ENCODE assay signal across 13 cellular contexts in genomic region chr13:24223341-24224231, GRCh38.
A peak's percentile ranks its signal among the peaks of the same experiment; 100 is the strongest.
DNase-seq lines count a peak whose midpoint lies in the region; ATAC-seq and TF ChIP-seq lines count a peak whose summit lies in the region.
"Had no signal": no experiment of that assay in that cellular context is flagged by ENCODE, and none has a peak within 500 bp of the region (broad histone marks: within the 10 kb centered on the region; RNA-seq: fewer than 3 reads in every experiment).

No MANE protein-coding gene starts in this region.

- no peak overlapping the region for H3K4me2 ChIP-seq in PC-3 (ENCODE audit: low read length)

- peak; percentile 54 for DNase-seq in GM10248 (ENCODE audit: extremely low spot score)
- no peak for DNase-seq in PC-3
- peak; percentile 53 for DNase-seq in naive B cell
- no peak for DNase-seq in sigmoid colon
- DNase-seq in NCI-H2196 (lab: John Stamatoyannopoulos, UW; ENCODE audit: unreplicated experiment) = no peak
- DNase-seq in NK-92 treated with Interleukin-12 subunit alpha and Interleukin-12 subunit beta, amount 100 ng/mL, for 24 hours (lab: John Stamatoyannopoulos, UW) = no peak
- DNase-seq in NCI-H128 (lab: John Stamatoyannopoulos, UW; ENCODE audit: unreplicated experiment) = no peak
- DNase-seq: Calu3, GOT3, NCI-H82, stomach had no signal

- no peak overlapping the region for H3K27ac ChIP-seq in PC-3 (ENCODE audit: low read length)
- H3K27ac ChIP-seq in sigmoid colon = no peak overlapping the region
- H3K27ac ChIP-seq: breast epithelium had no signal

- TSS peak; percentile 23 for BruUV-seq in PC-3 (replicated peaks; lab: Mats Ljungman, UMichigan)

- H3K4me3 ChIP-seq in PC-3 (ENCODE audit: low read length) (no peak overlapping the region), sigmoid colon (no peak overlapping the region)
- H3K4me3 ChIP-seq: breast epithelium had no signal

- TF ChIP-seq POLR2A in sigmoid colon (IDR thresholded peaks at IDR 0.05) = no peak

- H3K36me3 Mint-ChIP-seq in naive B cell = peaks cover 0 to 3% of the 10 kb centered on the region in 2 donors

- H3K4me1 Mint-ChIP-seq in naive B cell = peaks cover 0 to 27% (median 9%) of the 10 kb centered on the region in 3 donors

- H3K27me3 ChIP-seq in PC-3 (ENCODE audit: low read length) (no peaks in the 10 kb centered on the region), sigmoid colon (no peaks in the 10 kb centered on the region)
- H3K27me3 ChIP-seq: breast epithelium, stomach had no signal

- H3K36me3 ChIP-seq in PC-3 (ENCODE audit: low read depth, low read length) = peaks cover 3% of the 10 kb centered on the region; the same call in 1 of the 2 replicates
- peaks cover 0 to 12% (median 0%) of the 10 kb centered on the region in 4 donors for H3K36me3 ChIP-seq in sigmoid colon
- H3K36me3 ChIP-seq: breast epithelium had no signal

- CTCF ChIA-PET in GM10248 (lab: Yijun Ruan, JAX) = interaction anchor here (1.3 to 7.6 kb wide), 4 partner anchors 9 to 204 kb away, joined by 9 to 53 read pairs (median 14); no protein-coding TSS in a partner anchor
- CTCF ChIA-PET in PC-3 (lab: Charles Lee) = no interaction called here

- H3K4me3 Mint-ChIP-seq in naive B cell = peak overlapping the region; percentile 73 to 96 (median 92)

- H3K9me3 ChIP-seq in PC-3 (ENCODE audit: low read length) (no peaks in the 10 kb centered on the region), sigmoid colon (no peaks in the 10 kb centered on the region)
- H3K9me3 ChIP-seq: breast epithelium, stomach had no signal

- H3K9ac ChIP-seq in PC-3 (ENCODE audit: low read length) = no peak overlapping the region

- H2AFZ ChIP-seq in PC-3 (ENCODE audit: low read length) = no peak overlapping the region

- no peaks in the 10 kb centered on the region for H4K20me1 ChIP-seq in PC-3 (ENCODE audit: low read length)

- H3K79me2 ChIP-seq in PC-3 (ENCODE audit: low read length) = peaks cover 32% of the 10 kb centered on the region

- H3F3A ChIP-seq in PC-3 (ENCODE audit: low read length, unreplicated experiment) = no peaks in the 10 kb centered on the region

- 84 to 90% methylated on average over 42 of the region's 42 CpGs for WGBS in sigmoid colon, 2 donors

- no peak for TF ChIP-seq EP300 in sigmoid colon (IDR thresholded peaks at IDR 0.05)

- peak overlapping the region in 5 of 6 donors; percentile 69 to 96 (median 85) for H3K27ac Mint-ChIP-seq in naive B cell

- no peak for TF ChIP-seq CTCF in GM10248 (IDR thresholded peaks at IDR 0.05; ENCODE audit: control extremely low read depth, extremely low read depth, low read depth, missing control alignments)
- TF ChIP-seq CTCF in PC-3 (conservative IDR thresholded peaks at IDR 0.05; ENCODE audit: low read depth, low read length) = no peak
- no peak for TF ChIP-seq CTCF in sigmoid colon (IDR thresholded peaks at IDR 0.05)

- intact Hi-C loops in PC-3 (cut with micrococcal nuclease) (loop anchor here (5.0 kb wide), 1 partner anchor 301 kb away; no protein-coding TSS in a partner anchor), sigmoid colon (cut with DNase I) (loop anchor here (5.0 kb wide), 1 partner anchor 756 kb away; no protein-coding TSS in a partner anchor)

- no peaks in the 10 kb centered on the region for H3K9me2 ChIP-seq in PC-3 (replicated peaks; ENCODE audit: low read length)

- H3K27me3 Mint-ChIP-seq in naive B cell = no peaks in the 10 kb centered on the region

- POLR2A ChIA-PET in GM10248 (lab: Yijun Ruan, JAX) (no interaction called here), PC-3 (lab: Charles Lee; ENCODE audit: unreplicated experiment) (no interaction called here)

- peak; percentile 62 for ATAC-seq in GM19351 (IDR thresholded peaks at IDR 0.05; ENCODE audit: unreplicated experiment)
- no peak for ATAC-seq in PC-3
- ATAC-seq in naive B cell (ENCODE audit: low read depth in 2 of 2) = peak; percentile 77 to 78

- H3K9me3 Mint-ChIP-seq in naive B cell = no peaks in the 10 kb centered on the region

- H3K4me1 ChIP-seq in PC-3 (ENCODE audit: insufficient read depth, low read length) (peaks cover 18% of the 10 kb centered on the region), sigmoid colon (peaks cover 0 to 3% (median 0%) of the 10 kb centered on the region in 4 donors)
- H3K4me1 ChIP-seq: breast epithelium had no signal

Comparison
In these comparisons a context has a peak if more than half of its experiments do, and no peak if none do; other contexts are left out.
1. DNase-seq: peak in GM10248 (single experiment) and naive B cell (single experiment); none in PC-3 (single experiment), sigmoid colon (single experiment), NCI-H2196 (single experiment), NK-92 treated with Interleukin-12 subunit alpha and Interleukin-12 subunit beta, amount 100 ng/mL, for 24 hours (single experiment) and NCI-H128 (single experiment).